31 cellular contexts compared by ENCODE assay signal in genomic region chr15:57319226-57319918, GRCh38. TPM values are rescaled to one million over a fixed set of nuclear protein-coding genes. Genes with fewer than 3 reads are reported as not detected.
DNase-seq lines count a peak whose midpoint lies in the region; ATAC-seq and TF ChIP-seq lines count a peak whose summit lies in the region.
"Had no signal": no experiment of that assay in that cellular context is flagged by ENCODE, and none has a peak within 500 bp of the region (broad histone marks: within the 10 kb centered on the region; RNA-seq: fewer than 3 reads in every experiment).

No MANE protein-coding gene starts in this region.

- no peak for ATAC-seq in GM19397 (IDR thresholded peaks at IDR 0.05; ENCODE audit: unreplicated experiment)

- no peaks in the 10 kb centered on the region for H3K36me3 Mint-ChIP-seq in dendritic cell treated with granulocyte-macrophage colony-stimulating factor and Interleukin-4, amounts not matched to agents 40 ng/mL and 50 ng/mL, for 4 days (ENCODE audit: low read depth)
- H3K36me3 Mint-ChIP-seq: CD8-positive, alpha-beta memory T cell; mesothelial cell of epicardium; natural killer cell had no signal

- no peak overlapping the region for H3K4me3 ChIP-seq in transverse colon
- H3K4me3 ChIP-seq: esophagus squamous epithelium, right lobe of liver, stomach had no signal

- in situ Hi-C loops in transverse colon (cut with MboI; ENCODE audit: low pct_ligation_motif_present in 1 of 4, low pct_unique_long_range_greater_than_20kb in 1 of 4, low sequenced_read_pairs in 3 of 4), result loop anchor here in 2 of 4 donors (25.0 kb wide), 3 partner anchors 432 to 832 kb away; no protein-coding TSS in a partner anchor

- peaks cover 12% of the 10 kb centered on the region for H3K27me3 Mint-ChIP-seq in dendritic cell treated with granulocyte-macrophage colony-stimulating factor and Interleukin-4, amounts not matched to agents 40 ng/mL and 50 ng/mL, for 4 days
- H3K27me3 Mint-ChIP-seq: activated CD4-positive, alpha-beta T cell treated with anti-CD3 and anti-CD28 coated beads, Interleukin-2, amount 10 ng/mL, durations not matched to agents 7 days and 5 days; CD8-positive, alpha-beta memory T cell had no signal

- peaks cover 7 to 27% (median 11%) of the 10 kb centered on the region in 4 donors for H3K4me1 ChIP-seq in transverse colon
- H3K4me1 ChIP-seq: parathyroid adenoma, right lobe of liver had no signal

- intact Hi-C loops in dendritic cell treated with granulocyte-macrophage colony-stimulating factor and Interleukin-4, amounts not matched to agents 40 ng/mL and 50 ng/mL, for 4 days (cut with micrococcal nuclease), result no loop called here
- intact Hi-C loops in transverse colon (cut with DNase I; ENCODE audit: low total_unique reads), result no loop called here

- no peak for TF ChIP-seq EP300 in transverse colon (IDR thresholded peaks at IDR 0.05; ENCODE audit: low read depth)

- H3K9me3 Mint-ChIP-seq in dendritic cell treated with granulocyte-macrophage colony-stimulating factor and Interleukin-4, amounts not matched to agents 40 ng/mL and 50 ng/mL, for 4 days, result peaks cover 8% of the 10 kb centered on the region
- H3K9me3 Mint-ChIP-seq: activated CD4-positive, alpha-beta T cell treated with anti-CD3 and anti-CD28 coated beads, Interleukin-2, amount 10 ng/mL, durations not matched to agents 7 days and 5 days; activated naive CD4-positive, alpha-beta T cell treated with anti-CD3 and anti-CD28 coated beads for 36 hours; CD8-positive, alpha-beta memory T cell; endodermal cell; natural killer cell had no signal

- H3K27me3 ChIP-seq in transverse colon, result no peaks in the 10 kb centered on the region
- H3K27me3 ChIP-seq: brain microvascular endothelial cell, esophagus squamous epithelium, right lobe of liver, stomach had no signal

- TF ChIP-seq CTCF in transverse colon (IDR thresholded peaks at IDR 0.05), result no peak

- no peak overlapping the region for H3K27ac ChIP-seq in transverse colon
- H3K27ac ChIP-seq: brain microvascular endothelial cell, esophagus squamous epithelium, parathyroid adenoma, right lobe of liver, RWPE1, stomach had no signal

- peak overlapping the region; percentile 96 for H3K27ac Mint-ChIP-seq in dendritic cell treated with granulocyte-macrophage colony-stimulating factor and Interleukin-4, amounts not matched to agents 40 ng/mL and 50 ng/mL, for 4 days
- H3K27ac Mint-ChIP-seq: activated CD4-positive, alpha-beta T cell treated with anti-CD3 and anti-CD28 coated beads, Interleukin-2, amount 10 ng/mL, durations not matched to agents 7 days and 5 days; activated naive CD4-positive, alpha-beta T cell treated with anti-CD3 and anti-CD28 coated beads for 36 hours; endodermal cell; mesothelial cell of epicardium; natural killer cell had no signal

- H3K4me1 Mint-ChIP-seq in dendritic cell treated with granulocyte-macrophage colony-stimulating factor and Interleukin-4, amounts not matched to agents 40 ng/mL and 50 ng/mL, for 4 days (ENCODE audit: low read depth), result peaks cover 33% of the 10 kb centered on the region

- H3K9me3 ChIP-seq in transverse colon, result no peaks in the 10 kb centered on the region
- H3K9me3 ChIP-seq: esophagus squamous epithelium, right lobe of liver, SK-N-SH, stomach had no signal

- WGBS in transverse colon (ENCODE audit: low coverage in 1 of 2), 2 donors, result 80 to 95% methylated on average over 1 to 36 of the region's 36 CpGs

- DNase-seq in NCI-H82 (lab: John Stamatoyannopoulos, UW) (peak; percentile 17), NCI-H82 treated with DMSO at 0.1 percent for 48 hours (lab: John Stamatoyannopoulos, UW; ENCODE audit: unreplicated experiment) (no peak), NCI-H345 (lab: John Stamatoyannopoulos, UW) (peak; percentile 84), medulla oblongata (ENCODE audit: extremely low spot score) (no peak), ecto neural progenitor cell (ENCODE audit: low spot score) (no peak), transverse colon (no peak)
- DNase-seq: activated CD4-positive, alpha-beta T cell treated with anti-CD3 and anti-CD28 coated beads, Interleukin-2, amount 10 ng/mL, durations not matched to agents 7 days and 5 days; activated naive CD4-positive, alpha-beta T cell treated with anti-CD3 and anti-CD28 coated beads for 36 hours; AML-193; brain microvascular endothelial cell; CD8-positive, alpha-beta memory T cell; endodermal cell; esophagus squamous epithelium; GF-D8; hippocampal formation; KBM-7; MM.1S; natural killer cell; NCI-H1436 treated with DMSO at 0.1 percent for 48 hours; NCI-H2227 treated with DMSO at 0.1 percent for 48 hours; right lobe of liver; SK-N-SH; stimulated activated CD4-positive, alpha-beta T cell treated with anti-CD3 and anti-CD28 coated beads, Interleukin-4, amount 100 ng/mL, for 4 hours; stomach; T-helper 2 cell; trophoblast cell had no signal

- TF ChIP-seq POLR2A in transverse colon (IDR thresholded peaks at IDR 0.05), result no peak

- H3K36me3 ChIP-seq in transverse colon, result no peaks in the 10 kb centered on the region
- H3K36me3 ChIP-seq: brain microvascular endothelial cell, esophagus squamous epithelium, right lobe of liver, stomach had no signal

- H3K4me3 Mint-ChIP-seq in dendritic cell treated with granulocyte-macrophage colony-stimulating factor and Interleukin-4, amounts not matched to agents 40 ng/mL and 50 ng/mL, for 4 days, result no peak overlapping the region
- H3K4me3 Mint-ChIP-seq: activated CD4-positive, alpha-beta T cell treated with anti-CD3 and anti-CD28 coated beads, Interleukin-2, amount 10 ng/mL, durations not matched to agents 7 days and 5 days; activated naive CD4-positive, alpha-beta T cell treated with anti-CD3 and anti-CD28 coated beads for 36 hours; CD8-positive, alpha-beta memory T cell; endodermal cell; mesothelial cell of epicardium; natural killer cell had no signal

RNA-seq across cellular contexts. Expression of gene CGNL1, which starts 56.9 kb away (rescaled TPM):
- 1 to 10 TPM; 1.1 to 2.2 (median 1.8) TPM for total RNA-seq in transverse colon
- total RNA-seq: activated CD4-positive, alpha-beta T cell treated with anti-CD3 and anti-CD28 coated beads, Interleukin-2, amount 10 ng/mL, durations not matched to agents 7 days and 5 days; activated naive CD4-positive, alpha-beta T cell treated with anti-CD3 and anti-CD28 coated beads for 36 hours; CD8-positive, alpha-beta memory T cell; natural killer cell had no signal

Comparison
In these comparisons a context has a peak if more than half of its experiments do, and no peak if none do; other contexts are left out.
1. DNase-seq: peak in NCI-H82 (single experiment) and NCI-H345 (single experiment); none in NCI-H82 treated with DMSO at 0.1 percent for 48 hours (single experiment), medulla oblongata (single experiment), ecto neural progenitor cell (single experiment) and transverse colon (single experiment).